In genomic region chr1:19083081-19083480, GRCh38 we compare ENCODE assay signal across 17 cellular contexts.
DNase-seq lines count a peak whose midpoint lies in the region; ATAC-seq, FAIRE-seq and TF ChIP-seq lines count a peak whose summit lies in the region.
"Had no signal": no experiment of that assay in that cellular context is flagged by ENCODE, and none has a peak within 500 bp of the region (broad histone marks: within the 10 kb centered on the region; RNA-seq: fewer than 3 reads in every experiment).

No MANE protein-coding gene starts in this region.

- H3K27ac Mint-ChIP-seq in activated T-cell treated with anti-CD3 and anti-CD28 coated beads, Interleukin-2, amount 50 U/mL, for 72 hours = peak overlapping the region; percentile 66
- peak overlapping the region; percentile 76 for H3K27ac Mint-ChIP-seq in stimulated activated effector memory CD8-positive, alpha-beta T cell treated with anti-CD3 and anti-CD28 coated beads, Interleukin-12 subunit alpha, Interleukin-12 subunit beta, amount 100 ng/mL, for 72 hours

- H3K9me1 ChIP-seq in keratinocyte (ENCODE audit: control insufficient read depth, extremely low read depth, insufficient read depth, low read length) = no peaks in the 10 kb centered on the region

- H3K36me3 ChIP-seq in keratinocyte (ENCODE audit: control insufficient read depth in 2 of 2, extremely low read depth in 1 of 2, insufficient read depth in 2 of 2, low read length in 2 of 2) (peaks cover 43 to 59% of the 10 kb centered on the region in 2 experiments), osteoblast (ENCODE audit: insufficient read depth, low read length) (peaks cover 98% of the 10 kb centered on the region)

- H3K4me3 Mint-ChIP-seq in activated T-cell treated with anti-CD3 and anti-CD28 coated beads, Interleukin-2, amount 50 U/mL, for 72 hours = no peak overlapping the region
- H3K4me3 Mint-ChIP-seq in activated T-cell treated with anti-CD3 and anti-CD28 coated beads, Interleukin-2, amount 50 U/mL, for 4 hours = no peak overlapping the region
- H3K4me3 Mint-ChIP-seq in stimulated activated effector memory CD8-positive, alpha-beta T cell treated with anti-CD3 and anti-CD28 coated beads, Interleukin-12 subunit alpha, Interleukin-12 subunit beta, amount 100 ng/mL, for 72 hours = no peak overlapping the region
- H3K4me3 Mint-ChIP-seq: natural killer cell treated with Interleukin-12 subunit alpha and Interleukin-12 subunit beta and Interleukin-15 and Interleukin-18, amount 100 ng/mL, for 72 hours had no signal

- H3K4me2 ChIP-seq in keratinocyte (ENCODE audit: control insufficient read depth, extremely low read depth, insufficient read depth, low read depth, low read length) (no peak overlapping the region), osteoblast (ENCODE audit: insufficient read depth, low read length) (no peak overlapping the region)

- no peaks in the 10 kb centered on the region for H4K20me1 ChIP-seq in keratinocyte (ENCODE audit: control insufficient read depth, extremely low read depth, insufficient read depth, low read length)
- H4K20me1 ChIP-seq in osteoblast (ENCODE audit: insufficient read depth, low read length) = no peaks in the 10 kb centered on the region

- H3K27me3 ChIP-seq in keratinocyte (ENCODE audit: control insufficient read depth, extremely low read depth, insufficient read depth, low read length) (no peaks in the 10 kb centered on the region), osteoblast (ENCODE audit: insufficient read depth, low read length) (no peaks in the 10 kb centered on the region)
- H3K27me3 ChIP-seq: esophagus squamous epithelium, upper lobe of right lung had no signal

- peak; percentile 83 for FAIRE-seq in keratinocyte (lab: Jason Lieb, UNC)

- dilution Hi-C loops in keratinocyte (cut with MboI; ENCODE audit: extremely low pct_ligation_motif_present, low sequenced_read_pairs) = no loop called here

- H3K79me2 ChIP-seq in keratinocyte (ENCODE audit: control insufficient read depth, insufficient read depth, low read length) (no peaks in the 10 kb centered on the region), osteoblast (ENCODE audit: insufficient read depth, low read length) (no peaks in the 10 kb centered on the region)

- H3K36me3 Mint-ChIP-seq in activated T-cell treated with anti-CD3 and anti-CD28 coated beads, Interleukin-2, amount 50 U/mL, for 72 hours (ENCODE audit: insufficient read depth in 2 of 2) = peaks cover 13 to 33% of the 10 kb centered on the region in 2 donors
- peaks cover 58% of the 10 kb centered on the region for H3K36me3 Mint-ChIP-seq in activated T-cell treated with anti-CD3 and anti-CD28 coated beads, Interleukin-2, amount 50 U/mL, for 4 hours (ENCODE audit: insufficient read depth)
- peaks cover 97% of the 10 kb centered on the region for H3K36me3 Mint-ChIP-seq in stimulated activated effector memory CD8-positive, alpha-beta T cell treated with anti-CD3 and anti-CD28 coated beads, Interleukin-12 subunit alpha, Interleukin-12 subunit beta, amount 100 ng/mL, for 72 hours

- H3K4me1 ChIP-seq in keratinocyte (ENCODE audit: control insufficient read depth, extremely low read depth, insufficient read depth, low read length) = peaks cover 62% of the 10 kb centered on the region
- peaks cover 2% of the 10 kb centered on the region for H3K4me1 ChIP-seq in osteoblast (ENCODE audit: insufficient read depth, low read length)

- H3K27ac ChIP-seq in keratinocyte (ENCODE audit: control insufficient read depth, insufficient read depth, low read length) = peak overlapping the region; percentile 1
- no peak overlapping the region for H3K27ac ChIP-seq in osteoblast (ENCODE audit: low read depth, low read length)
- H3K27ac ChIP-seq: upper lobe of right lung, WERI-Rb-1 had no signal

- H3K4me3 ChIP-seq in keratinocyte (ENCODE audit: control insufficient read depth in 2 of 3, extremely low read depth in 1 of 3, insufficient read depth in 2 of 3, low read depth in 1 of 3, low read length in 3 of 3) = no peak overlapping the region
- no peak overlapping the region for H3K4me3 ChIP-seq in osteoblast (ENCODE audit: insufficient read depth, low read length)
- H3K4me3 ChIP-seq: esophagus squamous epithelium, upper lobe of right lung had no signal

- no peak overlapping the region for H2AFZ ChIP-seq in keratinocyte (ENCODE audit: control insufficient read depth, low read length)
- H2AFZ ChIP-seq in osteoblast (ENCODE audit: low read length) = no peak overlapping the region

- no peak for ATAC-seq in activated T-cell treated with anti-CD3 and anti-CD28 coated beads, Interleukin-2, amount 50 U/mL, for 72 hours (replicated peaks in 1 of 2)
- ATAC-seq in activated T-cell treated with anti-CD3 and anti-CD28 coated beads, Interleukin-2, amount 50 U/mL, for 4 hours = no peak
- no peak for ATAC-seq in stimulated activated effector memory CD8-positive, alpha-beta T cell treated with anti-CD3 and anti-CD28 coated beads, Interleukin-12 subunit alpha, Interleukin-12 subunit beta, amount 100 ng/mL, for 72 hours
- ATAC-seq in GM21423 (IDR thresholded peaks at IDR 0.05; ENCODE audit: unreplicated experiment) = no peak
- ATAC-seq: natural killer cell treated with Interleukin-12 subunit alpha and Interleukin-12 subunit beta and Interleukin-15 and Interleukin-18, amount 100 ng/mL, for 72 hours; upper lobe of right lung had no signal

- no peak overlapping the region for H3K9ac ChIP-seq in keratinocyte (ENCODE audit: control insufficient read depth, extremely low read depth, insufficient read depth, low read length)

- TF ChIP-seq CTCF in keratinocyte (optimal IDR thresholded peaks at IDR 0.05 in 1 of 3, IDR thresholded peaks at IDR 0.05 in 1 of 3, conservative IDR thresholded peaks at IDR 0.05 in 1 of 3; ENCODE audit: extremely low read depth in 1 of 3, insufficient read depth in 2 of 3, low read length in 3 of 3) (no peak), osteoblast (IDR thresholded peaks at IDR 0.05; ENCODE audit: extremely low read depth, low read depth, low read length) (no peak)

- no peak for DNase-seq in activated T-cell treated with anti-CD3 and anti-CD28 coated beads, Interleukin-2, amount 50 U/mL, for 72 hours
- no peak for DNase-seq in activated T-cell treated with anti-CD3 and anti-CD28 coated beads, Interleukin-2, amount 50 U/mL, for 4 hours
- DNase-seq in amniotic epithelial cell (ENCODE audit: low read depth) = peak; percentile 66
- no peak for DNase-seq in keratinocyte (ENCODE audit: low read depth, low spot score)
- no peak for DNase-seq in stimulated activated effector memory CD8-positive, alpha-beta T cell treated with anti-CD3 and anti-CD28 coated beads, Interleukin-12 subunit alpha, Interleukin-12 subunit beta, amount 100 ng/mL, for 72 hours (ENCODE audit: low spot score in 2 of 2)
- DNase-seq in osteoblast (ENCODE audit: insufficient read length, low spot score, missing footprints) = no peak
- no peak for DNase-seq in stimulated activated CD4-positive, alpha-beta T cell treated with anti-CD3 and anti-CD28 coated beads, Interleukin-1b, Interleukin-23, amount 100 ng/mL, for 48 hours
- DNase-seq: central memory CD4-positive, alpha-beta T cell; DMS153; esophagus squamous epithelium; H7; NCI-H1436 treated with DMSO at 0.1 percent for 48 hours; NCI-H69; upper lobe of right lung; WERI-Rb-1 had no signal

- H3K9me3 ChIP-seq in keratinocyte (ENCODE audit: control insufficient read depth, low read depth, low read length) (no peaks in the 10 kb centered on the region), osteoblast (ENCODE audit: low read depth, low read length) (no peaks in the 10 kb centered on the region)
- H3K9me3 ChIP-seq: esophagus squamous epithelium, upper lobe of right lung had no signal

- H3K27me3 Mint-ChIP-seq in activated T-cell treated with anti-CD3 and anti-CD28 coated beads, Interleukin-2, amount 50 U/mL, for 72 hours (ENCODE audit: low read depth) = no peaks in the 10 kb centered on the region
- no peaks in the 10 kb centered on the region for H3K27me3 Mint-ChIP-seq in activated T-cell treated with anti-CD3 and anti-CD28 coated beads, Interleukin-2, amount 50 U/mL, for 4 hours (ENCODE audit: low read depth)
- H3K27me3 Mint-ChIP-seq: natural killer cell treated with Interleukin-12 subunit alpha and Interleukin-12 subunit beta and Interleukin-15 and Interleukin-18, amount 100 ng/mL, for 72 hours had no signal

- no peaks in the 10 kb centered on the region for H3K9me3 Mint-ChIP-seq in activated T-cell treated with anti-CD3 and anti-CD28 coated beads, Interleukin-2, amount 50 U/mL, for 72 hours
- H3K9me3 Mint-ChIP-seq in activated T-cell treated with anti-CD3 and anti-CD28 coated beads, Interleukin-2, amount 50 U/mL, for 4 hours = no peaks in the 10 kb centered on the region
- no peaks in the 10 kb centered on the region for H3K9me3 Mint-ChIP-seq in stimulated activated effector memory CD8-positive, alpha-beta T cell treated with anti-CD3 and anti-CD28 coated beads, Interleukin-12 subunit alpha, Interleukin-12 subunit beta, amount 100 ng/mL, for 72 hours
- H3K9me3 Mint-ChIP-seq: natural killer cell treated with Interleukin-12 subunit alpha and Interleukin-12 subunit beta and Interleukin-15 and Interleukin-18, amount 100 ng/mL, for 72 hours had no signal

- peaks cover 7% of the 10 kb centered on the region for H3K4me1 Mint-ChIP-seq in activated T-cell treated with anti-CD3 and anti-CD28 coated beads, Interleukin-2, amount 50 U/mL, for 72 hours (ENCODE audit: low read depth)
- H3K4me1 Mint-ChIP-seq in activated T-cell treated with anti-CD3 and anti-CD28 coated beads, Interleukin-2, amount 50 U/mL, for 4 hours (ENCODE audit: low read depth) = peaks cover 4% of the 10 kb centered on the region
- H3K4me1 Mint-ChIP-seq in stimulated activated effector memory CD8-positive, alpha-beta T cell treated with anti-CD3 and anti-CD28 coated beads, Interleukin-12 subunit alpha, Interleukin-12 subunit beta, amount 100 ng/mL, for 72 hours = peaks cover 6% of the 10 kb centered on the region
